ENCODE assay signal across 8 cellular contexts in the genomic region with DNA sequence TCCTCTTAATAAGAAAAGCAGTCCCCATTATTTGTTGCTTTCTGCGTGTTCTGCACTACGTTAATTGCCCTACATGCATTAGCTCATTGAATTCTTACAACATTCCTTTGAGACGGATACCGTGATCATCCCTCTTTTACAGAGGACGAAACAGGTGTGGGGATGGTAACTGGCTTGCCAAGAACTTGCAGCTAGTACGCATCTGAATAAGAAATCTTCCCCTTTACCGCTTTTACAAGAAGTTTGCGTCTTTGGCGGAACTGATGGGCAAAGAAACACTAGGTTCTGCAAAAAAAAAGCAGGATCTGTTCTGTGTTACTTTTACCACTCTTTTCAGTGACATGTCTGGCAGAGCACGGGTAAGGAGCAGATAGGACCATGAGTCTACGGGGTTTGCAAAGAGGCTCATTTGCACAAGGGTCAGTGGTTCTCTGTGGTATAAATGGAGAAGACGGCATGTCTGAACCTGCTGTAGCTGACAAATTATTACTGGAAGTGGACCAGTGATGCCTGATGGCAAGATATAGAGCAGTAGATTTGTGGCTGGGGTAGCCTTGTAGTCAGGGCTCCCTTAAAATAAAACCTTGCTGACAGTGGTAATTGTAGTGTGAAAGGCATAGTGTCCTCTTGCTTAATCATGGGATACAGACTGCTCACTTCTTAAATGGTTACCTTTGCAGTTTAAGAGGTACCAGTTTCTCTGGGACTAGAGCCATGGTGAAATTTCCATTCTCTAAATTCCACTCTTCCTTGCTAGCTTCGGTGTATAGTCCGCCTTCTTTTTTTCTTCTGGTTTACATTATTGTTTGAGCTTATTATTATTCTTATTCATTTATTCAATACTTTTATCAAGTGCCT. TPM values are rescaled to one million over a fixed set of nuclear protein-coding genes. Genes with fewer than 3 reads are reported as not detected.
DNase-seq lines count a peak whose midpoint lies in the region; ATAC-seq, FAIRE-seq and TF ChIP-seq lines count a peak whose summit lies in the region.

No MANE protein-coding gene starts in this region.

- H3K4me1 Mint-ChIP-seq in mesothelial cell of epicardium = peaks cover 30% of the 10 kb centered on the region

- no peaks in the 10 kb centered on the region for H3K9me3 Mint-ChIP-seq in mesothelial cell of epicardium

- peak; percentile 57 for TF ChIP-seq POLR2A in GM12892 (IDR thresholded peaks at IDR 0.05; ENCODE audit: low read depth, low read length)

- H3K27me3 Mint-ChIP-seq in mesothelial cell of epicardium (ENCODE audit: low read depth) = no peaks in the 10 kb centered on the region

- no peak for ATAC-seq in HG03175 (IDR thresholded peaks at IDR 0.05; ENCODE audit: unreplicated experiment)
- no peak for ATAC-seq in HG02852 (IDR thresholded peaks at IDR 0.05; ENCODE audit: unreplicated experiment)
- no peak for ATAC-seq in HG03354 (IDR thresholded peaks at IDR 0.05; ENCODE audit: poor library complexity, severe bottlenecking, unreplicated experiment)
- ATAC-seq in omental fat pad (ENCODE audit: low FRiP score) = no peak

- FAIRE-seq in GM12892 (lab: Jason Lieb, UNC) = peak; percentile 17

- H3K27ac Mint-ChIP-seq in mesothelial cell of epicardium = peak overlapping the region; percentile 94

- TF ChIP-seq CTCF in mesothelial cell of epicardium (IDR thresholded peaks at IDR 0.05; ENCODE audit: unreplicated experiment) (no peak), omental fat pad (IDR thresholded peaks at IDR 0.05) (no peak)

- H3K36me3 Mint-ChIP-seq in mesothelial cell of epicardium = peaks cover 3% of the 10 kb centered on the region

- DNase-seq in GM12892 (ENCODE audit: insufficient read length) (no peak), NCI-H526 treated with DMSO at 0.1 percent for 48 hours (lab: John Stamatoyannopoulos, UW) (peak; percentile 42), cerebellar cortex (ENCODE audit: low spot score) (peak; percentile 42), mesothelial cell of epicardium (ENCODE audit: low spot score in 2 of 2, unreplicated experiment in 2 of 2) (no peak), omental fat pad (ENCODE audit: low spot score) (no peak)

- peak overlapping the region; percentile 91 for H3K4me3 Mint-ChIP-seq in mesothelial cell of epicardium

RNA-seq across cellular contexts. Expression of gene CCP110, which starts 1.4 kb away (rescaled TPM):
- polyA plus RNA-seq in GM12892 (2012; ENCODE audit: missing spikeins) = 32.4 TPM
- total RNA-seq in mesothelial cell of epicardium (12.6 to 15.8 TPM (median 15.1 TPM) in 3 replicates), omental fat pad (10 to 100 TPM in 3 of 4 donors, 1 to 10 TPM in 1; 8.9 to 18.8 (median 14.3) TPM)

RNA-seq across cellular contexts. Expression of gene GDE1, which starts 3.2 kb away (rescaled TPM):
- 16.5 TPM for polyA plus RNA-seq in GM12892 (2012; ENCODE audit: missing spikeins)
- total RNA-seq in mesothelial cell of epicardium (42.7 to 49.1 TPM (median 45.9 TPM) in 3 replicates), omental fat pad (10 to 100 TPM; 38.7 to 68.0 (median 49.8) TPM)

RNA-seq across cellular contexts. Expression of gene VPS35L, which starts 30.4 kb away (rescaled TPM):
- 16.0 TPM for polyA plus RNA-seq in GM12892 (2012; ENCODE audit: missing spikeins)
- total RNA-seq in mesothelial cell of epicardium (59.3 to 62.2 TPM (median 59.4 TPM) in 3 replicates), omental fat pad (10 to 100 TPM; 42.4 to 59.3 (median 43.1) TPM)

Comparison
In these comparisons a context has a peak if more than half of its experiments do, and no peak if none do; other contexts are left out.
1. DNase-seq: peak in NCI-H526 treated with DMSO at 0.1 percent for 48 hours (single experiment) and cerebellar cortex (single experiment); none in GM12892 (single experiment), mesothelial cell of epicardium (0 of 2) and omental fat pad (single experiment).